In the genomic region with DNA sequence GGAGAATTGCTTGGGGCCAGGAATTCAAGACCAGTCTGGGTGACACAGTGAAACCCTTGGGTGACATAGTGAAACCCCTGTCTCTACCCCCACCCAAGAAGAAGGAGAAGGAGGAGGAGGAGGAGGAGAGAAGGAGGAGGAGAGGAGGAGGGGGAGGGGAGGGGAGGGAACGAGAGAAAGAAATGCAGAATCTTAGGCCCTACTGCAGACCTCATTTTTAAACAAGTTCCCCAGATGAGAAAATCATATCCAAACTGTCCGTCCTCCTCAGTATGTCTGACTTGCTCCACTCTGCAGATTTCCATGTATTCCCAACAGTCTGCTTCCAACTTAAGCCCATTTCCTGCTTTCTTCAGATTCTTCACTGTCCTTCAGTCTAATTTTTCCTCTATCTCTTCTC, we compare ENCODE assay signal across 29 cellular contexts.
"Had no signal": no experiment of that assay in that cellular context is flagged by ENCODE, and none has a peak within 500 bp of the region (broad histone marks: within the 10 kb centered on the region; RNA-seq: fewer than 3 reads in every experiment).

No MANE protein-coding gene starts in this region.

- H3K4me1 Mint-ChIP-seq: stimulated activated effector memory CD8-positive, alpha-beta T cell treated with anti-CD3 and anti-CD28 coated beads, Interleukin-12 subunit alpha, Interleukin-12 subunit beta, amount 100 ng/mL, for 72 hours; stimulated activated memory B cell treated with anti-CD40 and anti-IgM and Interleukin-4, amounts not matched to agents 10 μg/mL and 1 μg/mL and 100 μg/mL, for 72 hours; stimulated activated naive B cell treated with anti-CD40 and anti-IgM and Interleukin-4, amounts not matched to agents 10 μg/mL and 1 μg/mL and 100 μg/mL, for 72 hours; stimulated activated naive CD8-positive, alpha-beta T cell treated with anti-CD3 and anti-CD28 coated beads, Interleukin-15, amount 100 ng/mL, for 72 hours had no signal

- H3K4me3 Mint-ChIP-seq: stimulated activated effector memory CD8-positive, alpha-beta T cell treated with anti-CD3 and anti-CD28 coated beads, Interleukin-12 subunit alpha, Interleukin-12 subunit beta, amount 100 ng/mL, for 72 hours; stimulated activated memory B cell treated with anti-CD40 and anti-IgM and Interleukin-4, amounts not matched to agents 10 μg/mL and 1 μg/mL and 100 μg/mL, for 72 hours; stimulated activated naive B cell treated with anti-CD40 and anti-IgM and Interleukin-4, amounts not matched to agents 10 μg/mL and 1 μg/mL and 100 μg/mL, for 72 hours; stimulated activated naive CD8-positive, alpha-beta T cell treated with anti-CD3 and anti-CD28 coated beads, Interleukin-15, amount 100 ng/mL, for 72 hours; stimulated activated naive CD8-positive, alpha-beta T cell treated with anti-CD3 and anti-CD28 coated beads, Interleukin-15, Interleukin-2, amounts not matched to agents 100 ng/mL and 50 ng/mL, for 24 hours; type B pancreatic cell had no signal

- H3K27ac Mint-ChIP-seq: stimulated activated effector memory CD8-positive, alpha-beta T cell treated with anti-CD3 and anti-CD28 coated beads, Interleukin-12 subunit alpha, Interleukin-12 subunit beta, amount 100 ng/mL, for 72 hours; stimulated activated memory B cell treated with anti-CD40 and anti-IgM and Interleukin-4, amounts not matched to agents 10 μg/mL and 1 μg/mL and 100 μg/mL, for 72 hours; stimulated activated naive B cell treated with anti-CD40 and anti-IgM and Interleukin-4, amounts not matched to agents 10 μg/mL and 1 μg/mL and 100 μg/mL, for 72 hours; stimulated activated naive CD8-positive, alpha-beta T cell treated with anti-CD3 and anti-CD28 coated beads, Interleukin-15, amount 100 ng/mL, for 72 hours; stimulated activated naive CD8-positive, alpha-beta T cell treated with anti-CD3 and anti-CD28 coated beads, Interleukin-15, Interleukin-2, amounts not matched to agents 100 ng/mL and 50 ng/mL, for 24 hours; type B pancreatic cell had no signal

- H3K27ac ChIP-seq: stomach, suprapubic skin, testis, thoracic aorta, tibial artery, tibial nerve, transverse colon, upper lobe of left lung, upper lobe of right lung, uterus, vagina had no signal

- DNase-seq: stimulated activated CD4-positive, alpha-beta T cell treated with anti-CD3 and anti-CD28 coated beads, Interleukin-2, amount 100 ng/mL, for 48 hours; stimulated activated CD4-positive, alpha-beta T cell treated with anti-CD3 and anti-CD28 coated beads, Interleukin-4, amount 100 ng/mL, for 1 hour; stimulated activated CD4-positive, alpha-beta T cell treated with anti-CD3 and anti-CD28 coated beads, Interleukin-4, amount 100 ng/mL, for 24 hours; stimulated activated CD4-positive, alpha-beta T cell treated with anti-CD3 and anti-CD28 coated beads, Interleukin-4, amount 100 ng/mL, for 4 hours; stimulated activated CD8-positive, alpha-beta memory T cell treated with anti-CD3 and anti-CD28 coated beads, Interleukin-4, amount 100 ng/mL, for 48 hours; stimulated activated naive B cell treated with anti-CD40 and anti-IgM and Interleukin-4, amounts not matched to agents 10 μg/mL and 1 μg/mL and 100 μg/mL, for 72 hours; stimulated activated naive CD4-positive, alpha-beta T cell; stimulated activated naive CD4-positive, alpha-beta T cell treated with Interleukin-2 at 50 U/mL for 16 hours; stimulated activated naive CD8-positive, alpha-beta T cell treated with anti-CD3 and anti-CD28 coated beads, Interleukin-15, amount 100 ng/mL, for 72 hours; stimulated activated naive CD8-positive, alpha-beta T cell treated with anti-CD3 and anti-CD28 coated beads, Interleukin-15, Interleukin-2, amounts not matched to agents 100 U/mL and 50 U/mL, for 24 hours; stomach; substantia nigra; testis; thyroid gland; tibial artery; transverse colon; trophoblast cell; upper lobe of left lung; upper lobe of right lung; uterus had no signal

- H3K4me1 ChIP-seq: stomach, suprapubic skin, testis, tibial artery, tibial nerve, transverse colon, upper lobe of left lung, upper lobe of right lung, uterus, vagina had no signal

- H3K9me3 Mint-ChIP-seq: stimulated activated effector memory CD8-positive, alpha-beta T cell treated with anti-CD3 and anti-CD28 coated beads, Interleukin-12 subunit alpha, Interleukin-12 subunit beta, amount 100 ng/mL, for 72 hours; stimulated activated naive CD8-positive, alpha-beta T cell treated with anti-CD3 and anti-CD28 coated beads, Interleukin-15, amount 100 ng/mL, for 72 hours; stimulated activated naive CD8-positive, alpha-beta T cell treated with anti-CD3 and anti-CD28 coated beads, Interleukin-15, Interleukin-2, amounts not matched to agents 100 ng/mL and 50 ng/mL, for 24 hours; type B pancreatic cell had no signal

- H3K36me3 ChIP-seq: stomach, suprapubic skin, thoracic aorta, thyroid gland, tibial artery, tibial nerve, transverse colon, upper lobe of left lung, upper lobe of right lung, uterus, vagina had no signal

- H3K36me3 Mint-ChIP-seq: stimulated activated effector memory CD8-positive, alpha-beta T cell treated with anti-CD3 and anti-CD28 coated beads, Interleukin-12 subunit alpha, Interleukin-12 subunit beta, amount 100 ng/mL, for 72 hours; stimulated activated memory B cell treated with anti-CD40 and anti-IgM and Interleukin-4, amounts not matched to agents 10 μg/mL and 1 μg/mL and 100 μg/mL, for 72 hours; stimulated activated naive B cell treated with anti-CD40 and anti-IgM and Interleukin-4, amounts not matched to agents 10 μg/mL and 1 μg/mL and 100 μg/mL, for 72 hours; type B pancreatic cell had no signal

- H3K9me3 ChIP-seq: stomach, suprapubic skin, testis, thoracic aorta, thyroid gland, tibial artery, tibial nerve, transverse colon, upper lobe of left lung, upper lobe of right lung, uterus, vagina had no signal

- FAIRE-seq: urothelium cell line had no signal

- H3K27me3 ChIP-seq: stomach, suprapubic skin, testis, thyroid gland, tibial artery, tibial nerve, transverse colon, upper lobe of left lung, upper lobe of right lung, uterus, vagina had no signal

- ATAC-seq: stimulated activated effector memory CD8-positive, alpha-beta T cell treated with anti-CD3 and anti-CD28 coated beads, Interleukin-12 subunit alpha, Interleukin-12 subunit beta, amount 100 ng/mL, for 72 hours; stimulated activated memory B cell treated with anti-CD40 and anti-IgM and Interleukin-4, amounts not matched to agents 10 μg/mL and 1 μg/mL and 100 μg/mL, for 72 hours; stimulated activated naive B cell treated with anti-CD40 and anti-IgM and Interleukin-4, amounts not matched to agents 10 μg/mL and 1 μg/mL and 100 μg/mL, for 72 hours; stimulated activated naive CD8-positive, alpha-beta T cell treated with anti-CD3 and anti-CD28 coated beads, Interleukin-15, amount 100 ng/mL, for 72 hours; stimulated activated naive CD8-positive, alpha-beta T cell treated with anti-CD3 and anti-CD28 coated beads, Interleukin-15, Interleukin-2, amounts not matched to agents 100 U/mL and 50 U/mL, for 24 hours; upper lobe of right lung had no signal

- H3K4me3 ChIP-seq: stomach, suprapubic skin, testis, thoracic aorta, thyroid gland, tibial artery, tibial nerve, transverse colon, upper lobe of left lung, upper lobe of right lung, uterus, vagina had no signal
